In genomic region chr4:151361966-151362365, GRCh38 we compare ENCODE assay signal across 10 cellular contexts.
"Had no signal": no experiment of that assay in that cellular context is flagged by ENCODE, and none has a peak within 500 bp of the region (broad histone marks: within the 10 kb centered on the region; RNA-seq: fewer than 3 reads in every experiment).

No MANE protein-coding gene starts in this region.

- H3K27ac ChIP-seq: epithelial cell of prostate, esophagus muscularis mucosa, hepatocyte, suprapubic skin, tibial artery, upper lobe of right lung, vagina had no signal

- H3K4me1 ChIP-seq: tibial artery, upper lobe of right lung, vagina had no signal

- H3K9me3 ChIP-seq: esophagus muscularis mucosa, psoas muscle, suprapubic skin, tibial artery, upper lobe of right lung, vagina had no signal

- H3K4me3 ChIP-seq: esophagus muscularis mucosa, hepatocyte, lung, psoas muscle, smooth muscle cell, suprapubic skin, tibial artery, upper lobe of right lung, vagina had no signal

- H3K79me2 ChIP-seq: hepatocyte had no signal

- H3K36me3 ChIP-seq: esophagus muscularis mucosa, suprapubic skin, tibial artery, upper lobe of right lung, vagina had no signal

- H3K27me3 ChIP-seq: esophagus muscularis mucosa, hepatocyte, suprapubic skin, tibial artery, upper lobe of right lung, vagina had no signal
